In genomic region chr6:10411915-10412164, GRCh38 we compare ENCODE assay signal across 8 cellular contexts. TPM values are rescaled to one million over a fixed set of nuclear protein-coding genes. Genes with fewer than 3 reads are reported as not detected.
DNase-seq lines count a peak whose midpoint lies in the region; ATAC-seq and TF ChIP-seq lines count a peak whose summit lies in the region.

No MANE protein-coding gene starts in this region.

- TF ChIP-seq CTCF in 22Rv1 (IDR thresholded peaks at IDR 0.05), result no peak

- peak overlapping the region; percentile 99 for H3K27ac ChIP-seq in 22Rv1

- peak overlapping the region; percentile 76 for H3K27ac Mint-ChIP-seq in activated T-helper 17 cell treated with anti-CD3 and anti-CD28 coated beads, Interleukin-2, amount 50 U/mL, for 72 hours
- H3K27ac Mint-ChIP-seq in stimulated activated memory B cell treated with anti-CD40 and anti-IgM and Interleukin-4, amounts not matched to agents 10 μg/mL and 1 μg/mL and 100 μg/mL, for 72 hours, result peak overlapping the region; percentile 80

- H3K9me3 Mint-ChIP-seq in activated T-helper 17 cell treated with anti-CD3 and anti-CD28 coated beads, Interleukin-2, amount 50 U/mL, for 72 hours, result peaks cover 17% of the 10 kb centered on the region
- H3K9me3 Mint-ChIP-seq in stimulated activated memory B cell treated with anti-CD40 and anti-IgM and Interleukin-4, amounts not matched to agents 10 μg/mL and 1 μg/mL and 100 μg/mL, for 72 hours, result peaks cover 14% of the 10 kb centered on the region

- peak overlapping the region; percentile 37 for H3K4me3 ChIP-seq in iPS-11a (ENCODE audit: low read depth, low read length)

- peaks cover 45% of the 10 kb centered on the region for H3K36me3 Mint-ChIP-seq in activated T-helper 17 cell treated with anti-CD3 and anti-CD28 coated beads, Interleukin-2, amount 50 U/mL, for 72 hours (ENCODE audit: low read depth)
- peaks cover 23% of the 10 kb centered on the region for H3K36me3 Mint-ChIP-seq in stimulated activated memory B cell treated with anti-CD40 and anti-IgM and Interleukin-4, amounts not matched to agents 10 μg/mL and 1 μg/mL and 100 μg/mL, for 72 hours

- DNase-seq in NCI-H1436 treated with DMSO at 0.1 percent for 48 hours (lab: John Stamatoyannopoulos, UW) (no peak), HK-2 (ENCODE audit: unreplicated experiment) (no peak)

- H3K27me3 Mint-ChIP-seq in activated T-helper 17 cell treated with anti-CD3 and anti-CD28 coated beads, Interleukin-2, amount 50 U/mL, for 72 hours, result peaks cover 74% of the 10 kb centered on the region
- H3K27me3 Mint-ChIP-seq in stimulated activated memory B cell treated with anti-CD40 and anti-IgM and Interleukin-4, amounts not matched to agents 10 μg/mL and 1 μg/mL and 100 μg/mL, for 72 hours, result peaks cover 87% of the 10 kb centered on the region

- H3K4me1 Mint-ChIP-seq in activated T-helper 17 cell treated with anti-CD3 and anti-CD28 coated beads, Interleukin-2, amount 50 U/mL, for 72 hours, result peaks cover 19% of the 10 kb centered on the region
- H3K4me1 Mint-ChIP-seq in stimulated activated memory B cell treated with anti-CD40 and anti-IgM and Interleukin-4, amounts not matched to agents 10 μg/mL and 1 μg/mL and 100 μg/mL, for 72 hours, result peaks cover 30% of the 10 kb centered on the region

- ATAC-seq in GM21528 (IDR thresholded peaks at IDR 0.05; ENCODE audit: low FRiP score, unreplicated experiment), result peak; percentile 16
- no peak for ATAC-seq in activated T-helper 17 cell treated with anti-CD3 and anti-CD28 coated beads, Interleukin-2, amount 50 U/mL, for 72 hours (replicated peaks)
- no peak for ATAC-seq in stimulated activated memory B cell treated with anti-CD40 and anti-IgM and Interleukin-4, amounts not matched to agents 10 μg/mL and 1 μg/mL and 100 μg/mL, for 72 hours
- ATAC-seq in HG03108 (IDR thresholded peaks at IDR 0.05; ENCODE audit: unreplicated experiment), result no peak

- H3K4me3 Mint-ChIP-seq in activated T-helper 17 cell treated with anti-CD3 and anti-CD28 coated beads, Interleukin-2, amount 50 U/mL, for 72 hours, result peak overlapping the region; percentile 92
- peak overlapping the region; percentile 93 for H3K4me3 Mint-ChIP-seq in stimulated activated memory B cell treated with anti-CD40 and anti-IgM and Interleukin-4, amounts not matched to agents 10 μg/mL and 1 μg/mL and 100 μg/mL, for 72 hours

RNA-seq across cellular contexts. Expression of gene TFAP2A, which starts 3.0 kb away (rescaled TPM):
- under 1 TPM in 1 of 2 donors, not detected in 1; 0.52 TPM for total RNA-seq in activated T-helper 17 cell treated with anti-CD3 and anti-CD28 coated beads, Interleukin-2, amount 50 U/mL, for 72 hours
